ENCODE assay signal across 8 cellular contexts in the genomic region with DNA sequence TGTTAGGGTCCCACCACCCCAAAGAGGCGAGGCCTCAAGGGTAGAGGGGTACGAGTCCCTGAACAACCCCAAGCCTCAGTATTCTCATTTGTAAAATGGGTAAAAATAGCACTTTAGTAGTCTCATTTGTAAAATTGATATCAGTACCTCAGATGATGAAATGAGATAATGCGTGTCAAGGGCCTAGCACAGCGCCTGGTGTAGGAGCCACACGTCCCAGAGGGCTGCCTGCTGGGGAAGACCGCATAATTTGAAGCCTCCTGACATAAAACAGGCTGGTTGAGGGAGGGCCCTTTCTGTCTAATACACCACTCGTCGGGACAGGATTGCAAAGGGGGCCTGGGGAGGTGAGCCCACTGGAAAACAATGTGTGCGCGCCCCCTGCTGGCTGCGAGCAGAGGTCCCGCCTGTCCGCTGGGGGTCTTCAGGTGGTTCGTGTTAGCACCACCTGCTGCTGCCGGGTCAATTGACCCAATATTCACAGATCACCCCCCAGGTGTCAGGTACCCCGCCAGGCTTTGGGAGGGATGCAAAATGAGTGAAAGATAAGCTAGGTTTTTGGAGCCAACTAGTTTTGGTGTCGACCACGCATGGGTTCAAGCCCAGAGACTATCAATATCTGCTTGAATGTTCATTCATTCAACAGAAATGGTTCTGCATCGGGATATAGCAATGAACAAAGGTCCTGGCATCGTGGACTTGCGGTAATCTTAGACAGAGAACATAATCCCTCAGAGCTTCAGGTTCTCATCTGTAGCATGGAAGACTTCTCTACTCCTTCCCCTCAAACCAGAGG. TPM values are rescaled to one million over a fixed set of nuclear protein-coding genes. Genes with fewer than 3 reads are reported as not detected.
A peak's percentile ranks its signal among the peaks of the same experiment; 100 is the strongest.
DNase-seq lines count a peak whose midpoint lies in the region; ATAC-seq, FAIRE-seq and TF ChIP-seq lines count a peak whose summit lies in the region.

No MANE protein-coding gene starts in this region.

- H3K4me1 Mint-ChIP-seq in activated CD8-positive, alpha-beta T cell treated with anti-CD3 and anti-CD28 coated beads for 36 hours (ENCODE audit: low read depth): peaks cover 17% of the 10 kb centered on the region

- H3K9me3 ChIP-seq in A549: peaks cover 14% of the 10 kb centered on the region
- peaks cover 2% of the 10 kb centered on the region for H3K9me3 ChIP-seq in effector memory CD4-positive, alpha-beta T cell (ENCODE audit: control insufficient read depth, low read length)
- no peaks in the 10 kb centered on the region for H3K9me3 ChIP-seq in mucosa of rectum (ENCODE audit: control insufficient read depth in 2 of 2, low read length in 2 of 2)

- H3K9ac ChIP-seq in mucosa of rectum (ENCODE audit: low read depth in 1 of 2, low read length in 2 of 2): peak overlapping the region; percentile 0 to 9

- H3K36me3 ChIP-seq in effector memory CD4-positive, alpha-beta T cell (ENCODE audit: control insufficient read depth, insufficient read depth, low read length): no peaks in the 10 kb centered on the region
- no peaks in the 10 kb centered on the region for H3K36me3 ChIP-seq in mucosa of rectum (ENCODE audit: control insufficient read depth in 2 of 2, insufficient read depth in 2 of 2, low read length in 2 of 2)

- peak; percentile 28 to 88; a peak in 3 of 6 replicates for ATAC-seq in A549
- ATAC-seq in GM19452 (IDR thresholded peaks at IDR 0.05; ENCODE audit: unreplicated experiment): peak; percentile 72
- ATAC-seq in activated CD8-positive, alpha-beta T cell treated with anti-CD3 and anti-CD28 coated beads for 36 hours: peak; percentile 93
- no peak for ATAC-seq in HG02610 (IDR thresholded peaks at IDR 0.05; ENCODE audit: unreplicated experiment)

- H3K9me3 Mint-ChIP-seq in activated CD8-positive, alpha-beta T cell treated with anti-CD3 and anti-CD28 coated beads for 36 hours: no peaks in the 10 kb centered on the region

- TF ChIP-seq POLR2A in A549 (IDR thresholded peaks at IDR 0.05; ENCODE audit: low read length): no peak

- H3K4me3 ChIP-seq in A549: no peak overlapping the region
- no peak overlapping the region for H3K4me3 ChIP-seq in effector memory CD4-positive, alpha-beta T cell (ENCODE audit: insufficient read depth, low read depth, low read length, poor library complexity, severe bottlenecking)
- no peak overlapping the region for H3K4me3 ChIP-seq in mucosa of rectum (ENCODE audit: low read length in 2 of 2)

- H3K4me1 ChIP-seq in A549 (peaks cover 19% of the 10 kb centered on the region), mucosa of rectum (ENCODE audit: control insufficient read depth in 2 of 2, insufficient read depth in 2 of 2, low read length in 2 of 2) (peaks cover 5 to 13% of the 10 kb centered on the region in 2 donors)
- H3K4me1 ChIP-seq in effector memory CD4-positive, alpha-beta T cell (ENCODE audit: control insufficient read depth, insufficient read depth, low read length, poor library complexity, severe bottlenecking): peaks cover 22% of the 10 kb centered on the region

- 72% methylated on average over 20 of the region's 21 CpGs for WGBS in A549 (ENCODE audit: missing lambda C conversion rate)

- FAIRE-seq in A549 (lab: Jason Lieb, UNC): no peak

- peak overlapping the region; percentile 75 for H3K27ac Mint-ChIP-seq in activated CD8-positive, alpha-beta T cell treated with anti-CD3 and anti-CD28 coated beads for 36 hours

- H3K4me2 ChIP-seq in A549: peak overlapping the region; percentile 19; the same call in 1 of the 3 replicates

- H3K27me3 ChIP-seq in effector memory CD4-positive, alpha-beta T cell (replicated peaks; ENCODE audit: control insufficient read depth, insufficient read depth, low read length, poor library complexity, severe bottlenecking): no peaks in the 10 kb centered on the region
- no peaks in the 10 kb centered on the region for H3K27me3 ChIP-seq in mucosa of rectum (ENCODE audit: control insufficient read depth in 2 of 2, insufficient read depth in 2 of 2, low read length in 2 of 2)

- no peaks in the 10 kb centered on the region for H3K36me3 Mint-ChIP-seq in activated CD8-positive, alpha-beta T cell treated with anti-CD3 and anti-CD28 coated beads for 36 hours (ENCODE audit: low read depth)

- H3K4me3 Mint-ChIP-seq in activated CD8-positive, alpha-beta T cell treated with anti-CD3 and anti-CD28 coated beads for 36 hours: no peak overlapping the region

- no peak for TF ChIP-seq EP300 in A549 (IDR thresholded peaks at IDR 0.05)

- peak; percentile 83 to 86 for TF ChIP-seq RAD21 in A549 (conservative IDR thresholded peaks at IDR 0.05 in 1 of 2, IDR thresholded peaks at IDR 0.05 in 1 of 2)

- no peaks in the 10 kb centered on the region for H3K27me3 Mint-ChIP-seq in activated CD8-positive, alpha-beta T cell treated with anti-CD3 and anti-CD28 coated beads for 36 hours

- H3K27ac ChIP-seq in A549 (peak overlapping the region; percentile 66 to 81), mucosa of rectum (ENCODE audit: low read depth in 2 of 2, low read length in 2 of 2) (peak overlapping the region; percentile 19 to 32)
- H3K27ac ChIP-seq in effector memory CD4-positive, alpha-beta T cell (ENCODE audit: insufficient read depth, low read length, poor library complexity, severe bottlenecking): no peak overlapping the region

- POLR2A ChIA-PET in A549 (lab: Yijun Ruan, JAX): no interaction called here
- POLR2A ChIA-PET in activated CD8-positive, alpha-beta T cell treated with anti-CD3 and anti-CD28 coated beads for 36 hours (lab: Charles Lee): interaction anchor here (0.7 to 1.7 kb wide), 3 partner anchors 24 to 123 kb away, joined by 3 read pairs; partner anchors contain the start of gene IRF2BPL

- CTCF ChIA-PET in A549 (lab: Yijun Ruan, JAX): interaction anchor here (0.9 to 5.3 kb wide), 17 partner anchors 8 to 192 kb away, joined by 3 to 43 read pairs (median 5); partner anchors contain the start of gene IRF2BPL
- CTCF ChIA-PET in activated CD8-positive, alpha-beta T cell treated with anti-CD3 and anti-CD28 coated beads for 36 hours (lab: Charles Lee): interaction anchor here (0.6 to 5.6 kb wide), 59 partner anchors 10 to 263 kb away, joined by 3 to 103 read pairs (median 4); partner anchors contain the start of gene IRF2BPL

- intact Hi-C loops in activated CD8-positive, alpha-beta T cell treated with anti-CD3 and anti-CD28 coated beads for 36 hours (cut with micrococcal nuclease): loop anchor here (1.0 to 5.0 kb wide), 2 partner anchors 140 to 176 kb away; no protein-coding TSS in a partner anchor

- peak; percentile 67 for TF ChIP-seq CTCF in A549 (IDR thresholded peaks at IDR 0.05)
- TF ChIP-seq CTCF in activated CD8-positive, alpha-beta T cell treated with anti-CD3 and anti-CD28 coated beads for 36 hours (IDR thresholded peaks at IDR 0.05): peak; percentile 100

- peak in 1 of 2 experiments; percentile 65 for DNase-seq in A549 (ENCODE audit: low read depth in 1 of 2, low spot score in 1 of 2)
- peak; percentile 97 for DNase-seq in NCI-H1694 treated with DMSO at 0.1 percent for 48 hours (lab: John Stamatoyannopoulos, UW)
- peak; percentile 90 for DNase-seq in activated CD8-positive, alpha-beta T cell treated with anti-CD3 and anti-CD28 coated beads for 36 hours
- peak; percentile 57 to 67 (median 64) for DNase-seq in effector memory CD4-positive, alpha-beta T cell
- DNase-seq in stimulated activated CD8-positive, alpha-beta memory T cell treated with anti-CD3 and anti-CD28 coated beads, Interleukin-7, amount 100 ng/mL, for 24 hours (ENCODE audit: low read depth): peak; percentile 62

TF ChIP-seq in A549, 52 proteins besides CTCF, POLR2A, EP300 and RAD21:
- no peak for TF ChIP-seq FOSB (CRISPR knock-in tag; IDR thresholded peaks at IDR 0.05)
- peak; percentile 23; the same call in 1 of the 2 replicates for TF ChIP-seq MYC (IDR thresholded peaks at IDR 0.05; ENCODE audit: borderline replicate concordance, low read length)
- 0 out of 2 replicates have a peak, but pooled peaks have one; percentile 24 for TF ChIP-seq CHD4 (IDR thresholded peaks at IDR 0.05; ENCODE audit: borderline replicate concordance)
- TF ChIP-seq ZFP36 (IDR thresholded peaks at IDR 0.05; ENCODE audit: borderline replicate concordance, partially characterized antibody): no peak
- TF ChIP-seq MAFK (IDR thresholded peaks at IDR 0.05; ENCODE audit: partially characterized antibody): no peak
- peak; percentile 75; the same call in 1 of the 2 replicates for TF ChIP-seq KDM1A (IDR thresholded peaks at IDR 0.05; ENCODE audit: low read depth)
- TF ChIP-seq SMC3 (IDR thresholded peaks at IDR 0.05): peak; percentile 93
- no peak for TF ChIP-seq GATA3 (IDR thresholded peaks at IDR 0.05; ENCODE audit: borderline replicate concordance)
- no peak for TF ChIP-seq HEYL (CRISPR knock-in tag; IDR thresholded peaks at IDR 0.05)
- no peak for TF ChIP-seq TP53 (CRISPR knock-in tag; IDR thresholded peaks at IDR 0.05)
- TF ChIP-seq, protein P1, sequence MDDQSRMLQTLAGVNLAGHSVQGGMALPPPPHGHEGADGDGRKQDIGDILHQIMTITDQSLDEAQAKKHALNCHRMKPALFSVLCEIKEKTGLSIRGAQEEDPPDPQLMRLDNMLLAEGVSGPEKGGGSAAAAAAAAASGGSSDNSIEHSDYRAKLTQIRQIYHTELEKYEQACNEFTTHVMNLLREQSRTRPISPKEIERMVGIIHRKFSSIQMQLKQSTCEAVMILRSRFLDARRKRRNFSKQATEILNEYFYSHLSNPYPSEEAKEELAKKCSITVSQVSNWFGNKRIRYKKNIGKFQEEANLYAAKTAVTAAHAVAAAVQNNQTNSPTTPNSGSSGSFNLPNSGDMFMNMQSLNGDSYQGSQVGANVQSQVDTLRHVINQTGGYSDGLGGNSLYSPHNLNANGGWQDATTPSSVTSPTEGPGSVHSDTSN (IDR thresholded peaks at IDR 0.05): no peak
- no peak for TF ChIP-seq POLR2AphosphoS2 (conservative IDR thresholded peaks at IDR 0.05; ENCODE audit: low read length)

RNA-seq across cellular contexts. Expression of gene IRF2BPL, which starts 24.7 kb away (rescaled TPM):
- polyA plus RNA-seq in A549 (2011; rRNA removed): 12.5 and 18.1 TPM in 2 replicates
- 15.1 and 25.7 TPM in 2 replicates for polyA plus RNA-seq in A549 (2012; cell fraction: cytosol; rRNA removed)
- 25.5 and 31.5 TPM in 2 replicates for polyA plus RNA-seq in A549 (2012; cell fraction: nucleus; rRNA removed)
- 20.1 to 31.0 TPM (median 28.3 TPM) in 3 replicates for polyA plus RNA-seq in A549 (2017; fragmentation: RNase III; extraction: RNeasy Plus Mini Kit Qiagen cat#74134 plus additional on column Dnase treatment)
- polyA minus RNA-seq in A549 (2011; rRNA and poly(A)+ RNA removed): 11.5 and 15.0 TPM in 2 replicates
- 10 to 100 TPM; 36.2 to 37.7 TPM for total RNA-seq in activated CD8-positive, alpha-beta T cell treated with anti-CD3 and anti-CD28 coated beads for 36 hours

RNA-seq across cellular contexts. Expression of gene CIPC, which starts 44.8 kb away (rescaled TPM):
- polyA plus RNA-seq in A549 (2011; rRNA removed): 13.9 and 15.2 TPM in 2 replicates
- polyA plus RNA-seq in A549 (2012; cell fraction: cytosol; rRNA removed): 5.2 and 7.2 TPM in 2 replicates
- 3.9 and 5.1 TPM in 2 replicates for polyA plus RNA-seq in A549 (2012; cell fraction: nucleus; rRNA removed)
- 8.9 to 9.6 TPM (median 8.9 TPM) in 3 replicates for polyA plus RNA-seq in A549 (2017; fragmentation: RNase III; extraction: RNeasy Plus Mini Kit Qiagen cat#74134 plus additional on column Dnase treatment)
- 12.4 and 15.7 TPM in 2 replicates for polyA minus RNA-seq in A549 (2011; rRNA and poly(A)+ RNA removed)
- 1 to 10 TPM; 8.8 to 9.6 TPM for total RNA-seq in activated CD8-positive, alpha-beta T cell treated with anti-CD3 and anti-CD28 coated beads for 36 hours
